In genomic region chr19:32919365-32919764, GRCh38 we compare ENCODE assay signal across 18 cellular contexts. TPM values are rescaled to one million over a fixed set of nuclear protein-coding genes. Genes with fewer than 3 reads are reported as not detected.
A peak's percentile ranks its signal among the peaks of the same experiment; 100 is the strongest.
DNase-seq lines count a peak whose midpoint lies in the region; ATAC-seq, FAIRE-seq and TF ChIP-seq lines count a peak whose summit lies in the region.
"Had no signal": no experiment of that assay in that cellular context is flagged by ENCODE, and none has a peak within 500 bp of the region (broad histone marks: within the 10 kb centered on the region; RNA-seq: fewer than 3 reads in every experiment).

No MANE protein-coding gene starts in this region.

- H3K23ac ChIP-seq in H9 (ENCODE audit: insufficient read length, low read depth, low read length), result no peak overlapping the region

- H3K56ac ChIP-seq in H9 (ENCODE audit: insufficient read length, low read depth, low read length), result no peak overlapping the region

- H3T11ph ChIP-seq in H9 (ENCODE audit: low read length), result no peak overlapping the region

- no peak for DNase-seq in A549 (ENCODE audit: low read depth in 1 of 2, low spot score in 1 of 2)
- DNase-seq in H9, result no peak
- DNase-seq in WTC11 (ENCODE audit: low spot score), result no peak
- no peak for DNase-seq in endothelial cell (ENCODE audit: low spot score)
- DNase-seq in OCI-M2 (lab: John Stamatoyannopoulos, UW; ENCODE audit: unreplicated experiment), result no peak
- no peak for DNase-seq in stimulated activated effector memory CD8-positive, alpha-beta T cell treated with anti-CD3 and anti-CD28 coated beads, Interleukin-12 subunit alpha, Interleukin-12 subunit beta, amount 100 ng/mL, for 72 hours (ENCODE audit: low spot score in 2 of 2)
- DNase-seq in NCI-H1694 (lab: John Stamatoyannopoulos, UW), result no peak
- DNase-seq: 8988T; BE2C; C1 segment of cervical spinal cord; Caco-2; CD4-positive, alpha-beta T cell; GOT3; H7 had no signal

- CTCF ChIA-PET in A549 (lab: Yijun Ruan, JAX), result interaction anchor here (1.0 to 1.8 kb wide), 2 partner anchors 57 to 183 kb away, joined by 3 to 5 read pairs; no protein-coding TSS in a partner anchor
- CTCF ChIA-PET in WTC11 (lab: Charles Lee), result no interaction called here

- H3K9ac ChIP-seq in H9 (ENCODE audit: extremely low read depth, insufficient read length, low read length), result no peak overlapping the region

- H3K4me1 ChIP-seq in A549 (no peaks in the 10 kb centered on the region), H9 (ENCODE audit: insufficient read depth, low read length) (peaks cover 6% of the 10 kb centered on the region; the same call in 1 of the 2 replicates)
- H3K4me1 ChIP-seq: BE2C, Caco-2 had no signal

- no peak overlapping the region for H3K4me3 ChIP-seq in A549

- no peak overlapping the region for H2AK5ac ChIP-seq in H9 (ENCODE audit: insufficient read length, low read length)

- no peak overlapping the region for H4K8ac ChIP-seq in H9 (replicated peaks; ENCODE audit: insufficient read length, low read depth, low read length)

- H3K27ac ChIP-seq in A549, result no peak overlapping the region
- no peak overlapping the region for H3K27ac ChIP-seq in H9 (ENCODE audit: insufficient read length, low read depth, low read length)

- H3K4me1 Mint-ChIP-seq in H9 (peaks cover 17 to 20% of the 10 kb centered on the region in 2 experiments), WTC11 (peaks cover 21% of the 10 kb centered on the region), endothelial cell (ENCODE audit: unreplicated experiment) (no peaks in the 10 kb centered on the region)
- no peaks in the 10 kb centered on the region for H3K4me1 Mint-ChIP-seq in stimulated activated effector memory CD8-positive, alpha-beta T cell treated with anti-CD3 and anti-CD28 coated beads, Interleukin-12 subunit alpha, Interleukin-12 subunit beta, amount 100 ng/mL, for 72 hours

- H3K4me3 Mint-ChIP-seq in H9 (no peak overlapping the region), WTC11 (no peak overlapping the region), endothelial cell (ENCODE audit: unreplicated experiment) (no peak overlapping the region)
- no peak overlapping the region for H3K4me3 Mint-ChIP-seq in stimulated activated effector memory CD8-positive, alpha-beta T cell treated with anti-CD3 and anti-CD28 coated beads, Interleukin-12 subunit alpha, Interleukin-12 subunit beta, amount 100 ng/mL, for 72 hours
- H3K4me3 Mint-ChIP-seq: CD4-positive, alpha-beta T cell had no signal

- no peak overlapping the region for H4K5ac ChIP-seq in H9 (ENCODE audit: insufficient read length, low read depth, low read length)

- POLR2A ChIA-PET in A549 (lab: Yijun Ruan, JAX) (interaction anchor here (0.6 kb wide), 1 partner anchor 140 kb away, joined by 3 read pairs; no protein-coding TSS in a partner anchor), WTC11 (lab: Charles Lee) (no interaction called here)

- no peak for ATAC-seq in A549
- ATAC-seq in WTC11, result no peak
- no peak for ATAC-seq in activated CD4-positive, CD25-positive, alpha-beta regulatory T cell treated with anti-CD3 and anti-CD28 coated beads, Interleukin-2, amount 50 U/mL, for 24 hours
- ATAC-seq in stimulated activated effector memory CD8-positive, alpha-beta T cell treated with anti-CD3 and anti-CD28 coated beads, Interleukin-12 subunit alpha, Interleukin-12 subunit beta, amount 100 ng/mL, for 72 hours, result no peak

- no peaks in the 10 kb centered on the region for H3K79me2 ChIP-seq in H9 (ENCODE audit: insufficient read depth, low read length)

- peak; percentile 54 for FAIRE-seq in A549 (lab: Jason Lieb, UNC)
- FAIRE-seq: D721Med, G401.6, GM12891 had no signal

- no peaks in the 10 kb centered on the region for H3K9me3 ChIP-seq in A549
- no peaks in the 10 kb centered on the region for H3K9me3 ChIP-seq in H9 (ENCODE audit: control insufficient read depth, low read depth, low read length)
- H3K9me3 ChIP-seq: BE2C, Caco-2 had no signal

- no peaks in the 10 kb centered on the region for H3K27me3 ChIP-seq in H9 (ENCODE audit: insufficient read depth, low read length)
- H3K27me3 ChIP-seq: BE2C had no signal

- no peak overlapping the region for H3K18ac ChIP-seq in H9 (ENCODE audit: insufficient read length, low read depth, low read length)

- no peak overlapping the region for H3K4me2 ChIP-seq in A549
- no peak overlapping the region for H3K4me2 ChIP-seq in H9 (ENCODE audit: insufficient read depth, insufficient read length, low read length)

- no peak overlapping the region for H3K14ac ChIP-seq in H9 (ENCODE audit: insufficient read depth, low read length)

- no peak overlapping the region for H4K91ac ChIP-seq in H9 (ENCODE audit: insufficient read length, low read depth, low read length)

- no peak overlapping the region for H2BK5ac ChIP-seq in H9 (ENCODE audit: insufficient read length, low read length)

- H2BK120ac ChIP-seq in H9 (ENCODE audit: low read depth, low read length, poor library complexity, severe bottlenecking), result no peak overlapping the region

- no peaks in the 10 kb centered on the region for H4K20me1 ChIP-seq in H9 (ENCODE audit: control insufficient read depth, insufficient read depth, insufficient read length)

- peaks cover 1 to 25% (median 13%) of the 10 kb centered on the region in 3 experiments; a peak in 5 of 7 replicates for H3K36me3 Mint-ChIP-seq in H9 (ENCODE audit: insufficient read depth in 1 of 3, low read depth in 3 of 3)
- H3K36me3 Mint-ChIP-seq in WTC11, result peaks cover 8% of the 10 kb centered on the region; the same call in 1 of the 2 replicates
- peaks cover 8% of the 10 kb centered on the region for H3K36me3 Mint-ChIP-seq in endothelial cell (ENCODE audit: low read depth, unreplicated experiment)
- peaks cover 32% of the 10 kb centered on the region for H3K36me3 Mint-ChIP-seq in stimulated activated effector memory CD8-positive, alpha-beta T cell treated with anti-CD3 and anti-CD28 coated beads, Interleukin-12 subunit alpha, Interleukin-12 subunit beta, amount 100 ng/mL, for 72 hours

- H3K79me1 ChIP-seq in H9 (ENCODE audit: insufficient read depth, low read depth, low read length, poor library complexity, severe bottlenecking), result no peaks in the 10 kb centered on the region

- H3K9me3 Mint-ChIP-seq in H9, result no peaks in the 10 kb centered on the region
- no peaks in the 10 kb centered on the region for H3K9me3 Mint-ChIP-seq in WTC11
- H3K9me3 Mint-ChIP-seq in endothelial cell (ENCODE audit: unreplicated experiment), result no peaks in the 10 kb centered on the region
- H3K9me3 Mint-ChIP-seq in stimulated activated effector memory CD8-positive, alpha-beta T cell treated with anti-CD3 and anti-CD28 coated beads, Interleukin-12 subunit alpha, Interleukin-12 subunit beta, amount 100 ng/mL, for 72 hours, result no peaks in the 10 kb centered on the region
- H3K9me3 Mint-ChIP-seq: CD4-positive, alpha-beta T cell had no signal

- H2BK15ac ChIP-seq in H9 (ENCODE audit: low read depth, low read length), result no peak overlapping the region

- no peak overlapping the region for H2AFZ ChIP-seq in H9 (ENCODE audit: low read length)

- no peak overlapping the region for H2BK20ac ChIP-seq in H9 (ENCODE audit: low read depth, low read length, poor library complexity, severe bottlenecking)

- no peak overlapping the region for H3K4ac ChIP-seq in H9 (ENCODE audit: low read depth, low read length)

- no peak for TF ChIP-seq CTCF in A549 (IDR thresholded peaks at IDR 0.05)
- TF ChIP-seq CTCF in H9 (conservative IDR thresholded peaks at IDR 0.05), result no peak
- no peak for TF ChIP-seq CTCF in WTC11 (IDR thresholded peaks at IDR 0.05)
- no peak for TF ChIP-seq CTCF in endothelial cell (IDR thresholded peaks at IDR 0.05; ENCODE audit: unreplicated experiment)

- H3K27me3 Mint-ChIP-seq in H9 (ENCODE audit: low read depth) (no peaks in the 10 kb centered on the region), WTC11 (ENCODE audit: low read depth) (no peaks in the 10 kb centered on the region), endothelial cell (ENCODE audit: unreplicated experiment) (no peaks in the 10 kb centered on the region)
- H3K27me3 Mint-ChIP-seq: CD4-positive, alpha-beta T cell had no signal

- 77% methylated on average over 4 of the region's 4 CpGs for WGBS in A549 (ENCODE audit: missing lambda C conversion rate)
- WGBS in H9 (ENCODE audit: extremely low coverage, insufficient read length, low lambda C conversion rate), result no CpG with 5 or more reads among the region's 4 CpGs

- no peak for TF ChIP-seq EP300 in A549 (IDR thresholded peaks at IDR 0.05)

- H3K23me2 ChIP-seq in H9 (ENCODE audit: insufficient read length, low read depth, low read length, poor library complexity, severe bottlenecking), result no peaks in the 10 kb centered on the region

- no peak for TF ChIP-seq POLR2A in A549 (IDR thresholded peaks at IDR 0.05; ENCODE audit: low read length)

- H3K27ac Mint-ChIP-seq in H9, result peak overlapping the region; percentile 2 to 73 (median 29); a peak in 3 of 7 replicates
- peak overlapping the region; percentile 56; the same call in 1 of the 2 replicates for H3K27ac Mint-ChIP-seq in WTC11
- H3K27ac Mint-ChIP-seq in endothelial cell (ENCODE audit: unreplicated experiment), result peak overlapping the region; percentile 45
- H3K27ac Mint-ChIP-seq in stimulated activated effector memory CD8-positive, alpha-beta T cell treated with anti-CD3 and anti-CD28 coated beads, Interleukin-12 subunit alpha, Interleukin-12 subunit beta, amount 100 ng/mL, for 72 hours, result no peak overlapping the region
- H3K27ac Mint-ChIP-seq: CD4-positive, alpha-beta T cell had no signal

- no peak for TF ChIP-seq RAD21 in A549 (conservative IDR thresholded peaks at IDR 0.05 in 1 of 2, IDR thresholded peaks at IDR 0.05 in 1 of 2)

- H2BK12ac ChIP-seq in H9 (ENCODE audit: insufficient read length, low read depth, low read length), result no peak overlapping the region

RNA-seq across cellular contexts. Expression of gene SLC7A9, which starts 49.8 kb away (rescaled TPM):
- polyA plus RNA-seq in A549 (2011; rRNA removed), result 0.50 and 1.3 TPM in 2 replicates
- 0.29 and 0.48 TPM in 2 replicates for polyA plus RNA-seq in A549 (2012; cell fraction: cytosol; rRNA removed)
- 2.5 and 2.8 TPM in 2 replicates for polyA plus RNA-seq in A549 (2012; cell fraction: nucleus; rRNA removed)
- polyA plus RNA-seq in A549 (2017; fragmentation: RNase III; extraction: RNeasy Plus Mini Kit Qiagen cat#74134 plus additional on column Dnase treatment), result 0.54 to 0.62 TPM (median 0.62 TPM) in 3 replicates
- 0.74 and 1.0 TPM in 2 replicates for polyA minus RNA-seq in A549 (2011; rRNA and poly(A)+ RNA removed)
- not detected in 2 replicates for total RNA-seq in H9 (2021)
- total RNA-seq in WTC11 (2021), result 0.11 to 0.27 TPM (median 0.16 TPM) in 3 replicates
- total RNA-seq in endothelial cell (ENCODE audit: unreplicated experiment), result 0.46 TPM
- total RNA-seq: H7 had no signal

RNA-seq across cellular contexts. Expression of gene CEP89, which starts 52.4 kb away (rescaled TPM):
- polyA plus RNA-seq in A549 (2011; rRNA removed), result 31.5 and 45.3 TPM in 2 replicates
- polyA plus RNA-seq in A549 (2012; cell fraction: cytosol; rRNA removed), result 41.5 and 44.3 TPM in 2 replicates
- polyA plus RNA-seq in A549 (2012; cell fraction: nucleus; rRNA removed), result 50.8 and 61.9 TPM in 2 replicates
- polyA plus RNA-seq in A549 (2017; fragmentation: RNase III; extraction: RNeasy Plus Mini Kit Qiagen cat#74134 plus additional on column Dnase treatment), result 38.4 to 42.2 TPM (median 41.3 TPM) in 3 replicates
- polyA minus RNA-seq in A549 (2011; rRNA and poly(A)+ RNA removed), result 65.3 and 74.0 TPM in 2 replicates
- 21.4 and 22.1 TPM in 2 replicates for total RNA-seq in H9 (2021)
- 21.1 to 22.5 TPM (median 21.6 TPM) in 3 replicates for total RNA-seq in WTC11 (2021)
- 34.3 TPM for total RNA-seq in endothelial cell (ENCODE audit: unreplicated experiment)

RNA-seq across cellular contexts. Expression of gene FAAP24, which starts 52.7 kb away (rescaled TPM):
- polyA plus RNA-seq in A549 (2011; rRNA removed) (14.4 and 15.9 TPM in 2 replicates), A549 (2017; fragmentation: RNase III; extraction: RNeasy Plus Mini Kit Qiagen cat#74134 plus additional on column Dnase treatment) (14.2 to 15.1 TPM (median 15.0 TPM) in 3 replicates)
- polyA plus RNA-seq in A549 (2012; cell fraction: cytosol; rRNA removed), result 13.1 and 15.9 TPM in 2 replicates
- polyA plus RNA-seq in A549 (2012; cell fraction: nucleus; rRNA removed), result 4.0 and 4.4 TPM in 2 replicates
- 10.1 and 14.6 TPM in 2 replicates for polyA minus RNA-seq in A549 (2011; rRNA and poly(A)+ RNA removed)
- total RNA-seq in H9 (2021) (6.0 and 7.2 TPM in 2 replicates), WTC11 (2021) (5.2 to 6.2 TPM (median 5.3 TPM) in 3 replicates), endothelial cell (ENCODE audit: unreplicated experiment) (2.8 TPM)
